8 cellular contexts compared by ENCODE assay signal in genomic region chr12:53499261-53500118, GRCh38. TPM values are rescaled to one million over a fixed set of nuclear protein-coding genes. Genes with fewer than 3 reads are reported as not detected.
DNase-seq lines count a peak whose midpoint lies in the region; ATAC-seq and TF ChIP-seq lines count a peak whose summit lies in the region.

Gene MAP3K12 (minus strand): TSS chr12:53499458. CDS start chr12:53487391, 12,067 bp downstream.

- peak within 1 kb of the TSS; percentile 87 for H2BK5ac ChIP-seq in neuronal stem cell (ENCODE audit: low read length)

- H2AFZ ChIP-seq in neuronal stem cell (ENCODE audit: low read length): peak within 1 kb of the TSS; percentile 100

- peaks cover 53% of the 10 kb centered on the region for H3K4me1 Mint-ChIP-seq in activated naive CD4-positive, alpha-beta T cell treated with anti-CD3 and anti-CD28 coated beads, Interleukin-2, amount 10 ng/mL, durations not matched to agents 7 days and 5 days

- H3K4me1 ChIP-seq in gastroesophageal sphincter (peaks cover 0 to 71% (median 25%) of the 10 kb centered on the region in 3 donors), neuronal stem cell (ENCODE audit: control insufficient read depth in 2 of 2, insufficient read depth in 1 of 2, low read depth in 1 of 2, low read length in 2 of 2) (peaks cover 28 to 37% of the 10 kb centered on the region in 2 donors), testis (peaks cover 57% of the 10 kb centered on the region)

- no peak within 1 kb of the TSS for H3K14ac ChIP-seq in neuronal stem cell (ENCODE audit: low read length)

- in situ Hi-C loops in GM18951 (cut with MboI; ENCODE audit: low sequenced_read_pairs, unreplicated experiment): no loop called here

- peak within 1 kb of the TSS; percentile 80 for H3K4me3 Mint-ChIP-seq in activated naive CD4-positive, alpha-beta T cell treated with anti-CD3 and anti-CD28 coated beads, Interleukin-2, amount 10 ng/mL, durations not matched to agents 7 days and 5 days

- WGBS in gastroesophageal sphincter (ENCODE audit: low coverage in 1 of 2), 2 donors: 0 to 3% methylated on average over 8 to 14 of the region's 52 CpGs
- WGBS in neuronal stem cell (ENCODE audit: extremely low coverage in 2 of 2, insufficient read length in 2 of 2, insufficient replicate concordance in 1 of 2), 2 donors: no CpG with 5 or more reads among the region's 52 CpGs
- 1% methylated on average over 14 to 51 of the region's 52 CpGs for WGBS in testis, 2 donors

- peak within 1 kb of the TSS; percentile 89 for H3K4me2 ChIP-seq in neuronal stem cell (ENCODE audit: insufficient read depth, low read length, poor library complexity, severe bottlenecking)

- H3K27ac ChIP-seq in gastroesophageal sphincter (peak within 1 kb of the TSS; percentile 91 to 99 (median 96)), neuronal stem cell (replicated peaks; ENCODE audit: low read length) (peak within 1 kb of the TSS; percentile 85), testis (peak within 1 kb of the TSS; percentile 97 to 98)

- peak within 1 kb of the TSS; percentile 96 for H3K27ac Mint-ChIP-seq in activated naive CD4-positive, alpha-beta T cell treated with anti-CD3 and anti-CD28 coated beads, Interleukin-2, amount 10 ng/mL, durations not matched to agents 7 days and 5 days

- H2BK15ac ChIP-seq in neuronal stem cell (ENCODE audit: low read length): peak within 1 kb of the TSS; percentile 95

- H2BK120ac ChIP-seq in neuronal stem cell (ENCODE audit: low read depth, low read length): no peak within 1 kb of the TSS

- CTCF ChIA-PET in activated naive CD4-positive, alpha-beta T cell treated with anti-CD3 and anti-CD28 coated beads, Interleukin-2, amount 10 ng/mL, durations not matched to agents 7 days and 5 days (lab: Charles Lee): interaction anchor here (0.6 to 2.3 kb wide), 4 partner anchors 9 to 51 kb away, joined by 5 to 8 read pairs (median 6); no protein-coding TSS in a partner anchor

- ATAC-seq in gastroesophageal sphincter (no peak), GM19452 (IDR thresholded peaks at IDR 0.05; ENCODE audit: unreplicated experiment) (no peak)

- H4K91ac ChIP-seq in neuronal stem cell (ENCODE audit: low read depth, low read length, poor library complexity): no peak within 1 kb of the TSS

- H3K36me3 Mint-ChIP-seq in activated naive CD4-positive, alpha-beta T cell treated with anti-CD3 and anti-CD28 coated beads, Interleukin-2, amount 10 ng/mL, durations not matched to agents 7 days and 5 days: peaks cover 6% of the 10 kb centered on the region

- peak within 1 kb of the TSS; percentile 93 for H3K9ac ChIP-seq in neuronal stem cell (ENCODE audit: low read depth, low read length, poor library complexity)

- H3K9me3 ChIP-seq in gastroesophageal sphincter (no peaks in the 10 kb centered on the region), neuronal stem cell (replicated peaks in 1 of 2; ENCODE audit: control insufficient read depth in 2 of 2, insufficient read depth in 1 of 2, low read depth in 1 of 2, low read length in 2 of 2) (no peaks in the 10 kb centered on the region), testis (no peaks in the 10 kb centered on the region)

- DNase-seq in 8988T (peak; percentile 59), RPMI7951 (ENCODE audit: low read depth) (peak; percentile 73), neuronal stem cell (ENCODE audit: low spot score) (peak; percentile 54), testis (peak; percentile 78)
- peak; percentile 82 for DNase-seq in activated naive CD4-positive, alpha-beta T cell treated with anti-CD3 and anti-CD28 coated beads, Interleukin-2, amount 10 ng/mL, durations not matched to agents 7 days and 5 days

- H3K23ac ChIP-seq in neuronal stem cell (ENCODE audit: low read depth, low read length, poor library complexity): peak within 1 kb of the TSS; percentile 34

- peaks cover 0 to 14% of the 10 kb centered on the region in 2 donors for H3K36me3 ChIP-seq in gastroesophageal sphincter
- H3K36me3 ChIP-seq in neuronal stem cell (replicated peaks in 1 of 2; ENCODE audit: control insufficient read depth in 2 of 2, insufficient read depth in 2 of 2, low read length in 2 of 2): peaks cover 0 to 24% of the 10 kb centered on the region in 2 donors
- no peaks in the 10 kb centered on the region for H3K36me3 ChIP-seq in testis (ENCODE audit: low read depth, missing control alignments)

- TF ChIP-seq CTCF in gastroesophageal sphincter (IDR thresholded peaks at IDR 0.05) (peak in 1 of 4 experiments; percentile 47), testis (IDR thresholded peaks at IDR 0.05) (no peak)

- H2BK12ac ChIP-seq in neuronal stem cell (ENCODE audit: low read length): peak within 1 kb of the TSS; percentile 17

- H3K4me3 ChIP-seq in gastroesophageal sphincter (peak within 1 kb of the TSS; percentile 78 to 87), neuronal stem cell (ENCODE audit: low read length in 2 of 2) (peak within 1 kb of the TSS; percentile 87 to 97), testis (peak within 1 kb of the TSS; percentile 73 to 86)

- H3K18ac ChIP-seq in neuronal stem cell (ENCODE audit: low read length): peak within 1 kb of the TSS; percentile 93

- peak within 1 kb of the TSS; percentile 29 for H4K8ac ChIP-seq in neuronal stem cell (ENCODE audit: low read depth, low read length)

- H3K9me3 Mint-ChIP-seq in activated naive CD4-positive, alpha-beta T cell treated with anti-CD3 and anti-CD28 coated beads, Interleukin-2, amount 10 ng/mL, durations not matched to agents 7 days and 5 days: no peaks in the 10 kb centered on the region

- no peak within 1 kb of the TSS for H3K4ac ChIP-seq in neuronal stem cell (ENCODE audit: low read length)

- no peak within 1 kb of the TSS for H2AK5ac ChIP-seq in neuronal stem cell (ENCODE audit: low read depth, low read length)

- intact Hi-C loops in testis (cut with DNase I; ENCODE audit: low total_unique reads): loop anchor here (10.0 kb wide), 2 partner anchors 45 to 175 kb away; partner anchors contain the start of genes AAAS and PCBP2

- no peaks in the 10 kb centered on the region for H3K27me3 Mint-ChIP-seq in activated naive CD4-positive, alpha-beta T cell treated with anti-CD3 and anti-CD28 coated beads, Interleukin-2, amount 10 ng/mL, durations not matched to agents 7 days and 5 days

- H3K79me1 ChIP-seq in neuronal stem cell (ENCODE audit: low read depth, low read length): peaks cover 6% of the 10 kb centered on the region

- H3K27me3 ChIP-seq in gastroesophageal sphincter: no peaks in the 10 kb centered on the region
- H3K27me3 ChIP-seq in neuronal stem cell (ENCODE audit: control insufficient read depth in 3 of 3, insufficient read depth in 3 of 3, low read depth in 1 of 3, low read length in 3 of 3): no peaks in the 10 kb centered on the region
- H3K27me3 ChIP-seq in testis: no peaks in the 10 kb centered on the region

- no peak for TF ChIP-seq EP300 in gastroesophageal sphincter (IDR thresholded peaks at IDR 0.05)

- TF ChIP-seq POLR2A in GM18951 (IDR thresholded peaks at IDR 0.05; ENCODE audit: extremely low read depth, insufficient read depth, insufficient read length) (peak; percentile 55), gastroesophageal sphincter (IDR thresholded peaks at IDR 0.05) (no peak), testis (IDR thresholded peaks at IDR 0.05) (no peak)

RNA-seq across cellular contexts. Expression of gene MAP3K12, which starts in this region (rescaled TPM):
- 8.1 and 9.1 TPM in 2 replicates for total RNA-seq in RPMI7951 (2014; rRNA removed; shearing (Covaris generic))
- 10 to 100 TPM; 14.8 to 41.9 (median 20.3) TPM for total RNA-seq in gastroesophageal sphincter
- 20.6 TPM for polyA plus RNA-seq in neuronal stem cell (2013, experiment 1 of 2)
- 19.7 TPM for polyA plus RNA-seq in neuronal stem cell (2013, experiment 2 of 2)
- 10 to 100 TPM; 52.2 to 56.7 TPM for total RNA-seq in testis
- 28.5 TPM for polyA plus RNA-seq in testis (ENCODE audit: insufficient read depth, low read depth, low replicate concordance)
